1 cellular context compared by ENCODE assay signal in genomic region chr3:187645379-187645778, GRCh38.
A peak's percentile ranks its signal among the peaks of the same experiment; 100 is the strongest.
TF ChIP-seq lines count a peak whose summit lies in the region.
"Not testable (repeated sequence)": the region's sequence is repeated elsewhere in the genome, so short reads cannot be mapped to it uniquely, and the experiment has no call there.

No MANE protein-coding gene starts in this region.

- not testable (repeated sequence) for H3K4me3 ChIP-seq in HEK293 (ENCODE audit: low read depth, low read length)

- CTCF ChIA-PET in HEK293 (lab: Yijun Ruan, JAX): interaction anchor here (0.6 kb wide), 1 partner anchor 1310 kb away, joined by 4 read pairs; no protein-coding TSS in a partner anchor

- not testable (repeated sequence) for TF ChIP-seq CTCF in HEK293 (tag by site-specific recombination; IDR thresholded peaks at IDR 0.05)

- not testable (repeated sequence) for H3K36me3 ChIP-seq in HEK293 (ENCODE audit: control insufficient read depth in 2 of 2, insufficient read depth in 1 of 2, low read length in 2 of 2)

- H3K27ac ChIP-seq in HEK293 (ENCODE audit: extremely low read depth, low read depth, low read length): not testable (repeated sequence)

- H3K9me3 ChIP-seq in HEK293 (ENCODE audit: control insufficient read depth, insufficient read depth, low read depth, low read length): not testable (repeated sequence)

- not testable (repeated sequence) for H3K4me1 ChIP-seq in HEK293 (ENCODE audit: control insufficient read depth, insufficient read depth, low read length)

- POLR2A ChIA-PET in HEK293 (lab: Yijun Ruan, JAX): not testable (repeated sequence)

TF ChIP-seq in HEK293, 187 proteins besides CTCF, POLR2A, EP300 and RAD21:
- TF ChIP-seq ZNF146 (tag by site-specific recombination; IDR thresholded peaks at IDR 0.05): peak; percentile 95
